18 cellular contexts compared by ENCODE assay signal in the genomic region with DNA sequence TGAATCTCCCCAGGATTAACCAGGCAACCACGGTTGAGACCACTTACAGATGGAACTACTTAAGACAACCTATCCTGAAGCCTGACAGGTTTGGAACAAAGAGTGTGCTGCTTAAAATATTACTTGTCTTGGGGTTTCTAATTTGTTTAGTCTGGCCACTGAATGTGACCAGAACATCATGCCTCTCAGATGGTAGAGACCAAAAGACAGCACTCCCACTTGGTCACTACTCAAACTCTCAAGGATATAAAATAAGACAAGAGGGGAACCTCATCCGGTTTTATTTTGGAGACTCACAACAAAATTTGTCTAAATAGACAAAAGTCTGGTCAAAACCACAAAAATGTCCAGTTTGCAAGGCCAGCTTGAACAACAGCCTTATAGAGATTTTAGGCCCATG. TPM values are rescaled to one million over a fixed set of nuclear protein-coding genes. Genes with fewer than 3 reads are reported as not detected.
A peak's percentile ranks its signal among the peaks of the same experiment; 100 is the strongest.
DNase-seq lines count a peak whose midpoint lies in the region; FAIRE-seq and TF ChIP-seq lines count a peak whose summit lies in the region.
"Had no signal": no experiment of that assay in that cellular context is flagged by ENCODE, and none has a peak within 500 bp of the region (broad histone marks: within the 10 kb centered on the region; RNA-seq: fewer than 3 reads in every experiment).

No MANE protein-coding gene starts in this region.

- no peaks in the 10 kb centered on the region for H3K36me3 Mint-ChIP-seq in astrocyte (ENCODE audit: low read depth, unreplicated experiment)
- H3K36me3 Mint-ChIP-seq: CD14-positive monocyte; CD8-positive, alpha-beta memory T cell had no signal

- H3K4me3 ChIP-seq in astrocyte (ENCODE audit: insufficient read depth, low read depth, low read length), result no peak overlapping the region
- H3K4me3 ChIP-seq in A673 (ENCODE audit: low read depth, low read length, poor library complexity, severe bottlenecking), result no peak overlapping the region
- H3K4me3 ChIP-seq in lower leg skin (ENCODE audit: low read depth, poor library complexity, severe bottlenecking), result no peak overlapping the region
- no peak overlapping the region for H3K4me3 ChIP-seq in prostate gland

- H3K4me3 Mint-ChIP-seq in astrocyte (ENCODE audit: unreplicated experiment), result no peak overlapping the region
- H3K4me3 Mint-ChIP-seq: CD14-positive monocyte; CD8-positive, alpha-beta memory T cell; H9 had no signal

- no TSS peak for BruUV-seq in A673 (replicated peaks; lab: Mats Ljungman, UMichigan)

- no peak overlapping the region for H3K27ac Mint-ChIP-seq in astrocyte (ENCODE audit: unreplicated experiment)
- H3K27ac Mint-ChIP-seq: CD8-positive, alpha-beta memory T cell; H9 had no signal

- intact Hi-C loops in A673 (cut with micrococcal nuclease; ENCODE audit: unreplicated experiment), result no loop called here
- intact Hi-C loops in lower leg skin (cut with DNase I; ENCODE audit: low total_unique reads), result no loop called here
- intact Hi-C loops in prostate gland (cut with DNase I), result loop anchor here (10.0 kb wide), 1 partner anchor 507 kb away; no protein-coding TSS in a partner anchor

- DNase-seq in NCI-H82 (lab: John Stamatoyannopoulos, UW) (peak; percentile 5), NCI-H82 treated with DMSO at 0.1 percent for 48 hours (lab: John Stamatoyannopoulos, UW; ENCODE audit: unreplicated experiment) (no peak), astrocyte (ENCODE audit: low read depth) (peak; percentile 62), A673 (ENCODE audit: low spot score) (no peak), lower leg skin (ENCODE audit: low spot score in 2 of 2) (no peak), prostate gland (ENCODE audit: low spot score) (no peak), HTR-8/SVneo (ENCODE audit: insufficient read length, low spot score) (no peak)
- DNase-seq: BE2C; Caco-2; CD8-positive, alpha-beta memory T cell; DND-41; GF-D8; GOT3; H9 had no signal

- 69 to 74% methylated on average over 2 of the region's 2 CpGs for WGBS in lower leg skin, 2 donors
- 67% methylated on average over 2 of the region's 2 CpGs for WGBS in prostate gland

- H2AFZ ChIP-seq in astrocyte (ENCODE audit: low read depth, low read length), result no peak overlapping the region

- H3K9me3 ChIP-seq in astrocyte (ENCODE audit: insufficient read depth, low read depth, low read length) (no peaks in the 10 kb centered on the region), A673 (ENCODE audit: low read depth, low read length, poor library complexity, severe bottlenecking) (no peaks in the 10 kb centered on the region), prostate gland (no peaks in the 10 kb centered on the region)
- H3K9me3 ChIP-seq: BE2C, Caco-2 had no signal

- H3K27ac ChIP-seq in astrocyte (ENCODE audit: low read depth, low read length), result no peak overlapping the region
- no peak overlapping the region for H3K27ac ChIP-seq in A673 (ENCODE audit: low read depth, low read length, poor library complexity, severe bottlenecking)
- H3K27ac ChIP-seq in prostate gland, result peak overlapping the region in 1 of 2 donors; percentile 53
- H3K27ac ChIP-seq: 22Rv1 had no signal

- H3K27me3 ChIP-seq in astrocyte (ENCODE audit: insufficient read depth, low read length), result no peaks in the 10 kb centered on the region
- H3K27me3 ChIP-seq in A673 (replicated peaks; ENCODE audit: insufficient read depth, low read depth, low read length, poor library complexity), result no peaks in the 10 kb centered on the region
- H3K27me3 ChIP-seq in prostate gland (replicated peaks; ENCODE audit: insufficient read depth), result no peaks in the 10 kb centered on the region
- H3K27me3 ChIP-seq: BE2C had no signal

- H3K9ac ChIP-seq in astrocyte (ENCODE audit: low read length), result no peak overlapping the region

- H3K36me3 ChIP-seq in astrocyte (ENCODE audit: insufficient read depth, low read length) (no peaks in the 10 kb centered on the region), A673 (ENCODE audit: insufficient read depth, low read length, poor library complexity, severe bottlenecking) (no peaks in the 10 kb centered on the region), prostate gland (no peaks in the 10 kb centered on the region)
- H3K36me3 ChIP-seq: BE2C had no signal

- H3K79me2 ChIP-seq in astrocyte (ENCODE audit: insufficient read depth, low read length), result no peaks in the 10 kb centered on the region

- FAIRE-seq in astrocyte (lab: Jason Lieb, UNC), result no peak
- peak; percentile 82 for FAIRE-seq in endometrium (lab: Jason Lieb, UNC)
- no peak for FAIRE-seq in HTR-8/SVneo (lab: Jason Lieb, UNC)
- FAIRE-seq: GM19239 had no signal

- H3K27me3 Mint-ChIP-seq in astrocyte (ENCODE audit: low read depth, unreplicated experiment), result no peaks in the 10 kb centered on the region

- H3K4me2 ChIP-seq in astrocyte (ENCODE audit: low read length), result no peak overlapping the region

- peaks cover 8% of the 10 kb centered on the region for H3K4me1 Mint-ChIP-seq in astrocyte (ENCODE audit: low read depth, unreplicated experiment)

- TF ChIP-seq CTCF in astrocyte (IDR thresholded peaks at IDR 0.05; ENCODE audit: insufficient read depth, low read depth, low read length), result no peak
- TF ChIP-seq CTCF in A673 (conservative IDR thresholded peaks at IDR 0.05; ENCODE audit: low read depth, low read length), result no peak
- TF ChIP-seq CTCF in lower leg skin (IDR thresholded peaks at IDR 0.05), result no peak
- no peak for TF ChIP-seq CTCF in prostate gland (IDR thresholded peaks at IDR 0.05)

- CTCF ChIA-PET in A673 (lab: Charles Lee), result no interaction called here

- TF ChIP-seq POLR2A in lower leg skin (IDR thresholded peaks at IDR 0.05) (no peak), prostate gland (IDR thresholded peaks at IDR 0.05) (no peak)

- no peaks in the 10 kb centered on the region for H4K20me1 ChIP-seq in astrocyte (ENCODE audit: insufficient read depth, low read length)

- POLR2A ChIA-PET in A673 (lab: Charles Lee; ENCODE audit: low non-redundant PET), result no interaction called here

- no peaks in the 10 kb centered on the region for H3K4me1 ChIP-seq in astrocyte (ENCODE audit: insufficient read depth, low read length)
- no peaks in the 10 kb centered on the region for H3K4me1 ChIP-seq in A673 (ENCODE audit: insufficient read depth, low read length, poor library complexity, severe bottlenecking)
- H3K4me1 ChIP-seq in prostate gland (replicated peaks), result no peaks in the 10 kb centered on the region
- H3K4me1 ChIP-seq: BE2C, Caco-2 had no signal

- no peaks in the 10 kb centered on the region for H3K9me3 Mint-ChIP-seq in astrocyte (ENCODE audit: unreplicated experiment)
- H3K9me3 Mint-ChIP-seq: CD8-positive, alpha-beta memory T cell had no signal

RNA-seq across cellular contexts. Expression of a gene that starts 15.4 kb away (rescaled TPM):
- total RNA-seq in astrocyte (64.4 and 71.2 TPM in 2 replicates), A673 (2021) (88.3 and 102 TPM in 2 replicates), lower leg skin (10 to 100 TPM; 19.1 to 31.7 (median 25.7) TPM), prostate gland (10 to 100 TPM; 48.3 to 65.7 TPM)

RNA-seq across cellular contexts. Expression of a gene that starts 15.6 kb away (rescaled TPM):
- total RNA-seq in astrocyte (106 and 119 TPM in 2 replicates), A673 (2021) (182 and 193 TPM in 2 replicates), lower leg skin (10 to 100 TPM; 28.5 to 59.8 (median 44.3) TPM), prostate gland (10 to 100 TPM; 56.2 to 79.1 TPM)

RNA-seq across cellular contexts. Expression of a gene that starts 35.7 kb away (rescaled TPM):
- 8.5 and 8.8 TPM in 2 replicates for total RNA-seq in astrocyte
- 5.6 and 7.3 TPM in 2 replicates for total RNA-seq in A673 (2021)
- total RNA-seq in lower leg skin, result 1 to 10 TPM; 3.5 to 9.7 (median 5.9) TPM
- total RNA-seq in prostate gland, result 10 to 100 TPM in 1 of 2 donors, 1 to 10 TPM in 1; 7.5 to 20.8 TPM

Comparison
In these comparisons a context has a peak if more than half of its experiments do, and no peak if none do; other contexts are left out.
1. DNase-seq: peak in NCI-H82 (single experiment) and astrocyte (single experiment); none in NCI-H82 treated with DMSO at 0.1 percent for 48 hours (single experiment), A673 (single experiment), lower leg skin (0 of 2), prostate gland (single experiment) and HTR-8/SVneo (single experiment).